In the genomic region with DNA sequence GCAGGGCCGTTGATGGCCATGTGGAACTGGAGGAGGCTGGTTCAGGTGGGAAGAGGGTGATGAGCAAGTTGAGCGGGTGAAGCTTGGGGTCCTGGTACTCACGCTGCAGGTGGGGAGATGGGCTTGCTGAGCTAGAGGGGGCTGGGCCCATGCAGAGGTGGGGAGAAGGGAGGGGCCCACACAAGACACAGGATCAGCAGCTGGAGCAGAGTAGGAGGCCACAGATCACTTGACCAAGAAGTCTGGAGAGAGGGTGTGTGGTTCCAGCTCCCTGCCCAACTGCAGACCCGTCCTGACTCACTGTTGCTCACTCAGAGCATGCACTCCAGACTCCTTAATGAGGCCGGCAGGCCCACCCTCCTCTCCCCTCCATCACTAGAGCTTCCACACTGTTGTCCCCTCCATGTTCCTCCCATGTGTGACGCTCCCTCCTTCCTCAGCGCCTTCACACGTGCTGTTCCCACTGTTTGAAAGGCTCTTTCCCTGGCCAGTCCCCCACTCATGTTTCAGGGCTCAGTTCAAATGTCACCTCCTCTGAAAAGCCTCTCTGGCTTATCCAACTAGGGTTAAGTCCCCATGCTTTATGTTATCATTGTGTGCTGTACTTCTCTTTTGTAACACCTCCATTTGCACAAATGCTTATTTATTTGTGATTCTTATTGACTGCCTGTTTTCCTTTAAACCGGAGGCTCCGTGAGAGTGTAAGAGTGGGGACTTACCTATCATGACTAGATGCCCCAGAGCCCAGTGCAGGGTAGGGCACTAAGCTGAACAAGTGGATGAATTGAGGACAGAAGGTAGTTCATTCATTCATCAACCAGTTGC, we compare ENCODE assay signal across 1 cellular context.
A peak's percentile ranks its signal among the peaks of the same experiment; 100 is the strongest.
TF ChIP-seq lines count a peak whose summit lies in the region.

No MANE protein-coding gene starts in this region.

TF ChIP-seq in HEK293, 187 proteins besides CTCF, POLR2A, EP300 and RAD21 (continued from another document and continues in another):
- TF ChIP-seq ZSCAN5A (tag by site-specific recombination; IDR thresholded peaks at IDR 0.05), result no peak
- TF ChIP-seq PRDM2 (tag by site-specific recombination; IDR thresholded peaks at IDR 0.05; ENCODE audit: borderline replicate concordance), result no peak
- peak; percentile 54; the same call in 1 of the 2 replicates for TF ChIP-seq EGR2 (tag by site-specific recombination; IDR thresholded peaks at IDR 0.05; ENCODE audit: low read depth)
- TF ChIP-seq ATF2 (tag by site-specific recombination; IDR thresholded peaks at IDR 0.05; ENCODE audit: low read depth), result no peak
- TF ChIP-seq KLF10 (tag by site-specific recombination; IDR thresholded peaks at IDR 0.05), result no peak
- TF ChIP-seq ZNF610 (tag by site-specific recombination; IDR thresholded peaks at IDR 0.05; ENCODE audit: borderline replicate concordance), result no peak
- no peak for TF ChIP-seq ZNF623 (tag by site-specific recombination; IDR thresholded peaks at IDR 0.05)
- TF ChIP-seq GLIS2 (tag by site-specific recombination; IDR thresholded peaks at IDR 0.05), result peak; percentile 45
- no peak for TF ChIP-seq ZNF776 (tag by site-specific recombination; IDR thresholded peaks at IDR 0.05; ENCODE audit: borderline replicate concordance)
- TF ChIP-seq, protein P1, sequence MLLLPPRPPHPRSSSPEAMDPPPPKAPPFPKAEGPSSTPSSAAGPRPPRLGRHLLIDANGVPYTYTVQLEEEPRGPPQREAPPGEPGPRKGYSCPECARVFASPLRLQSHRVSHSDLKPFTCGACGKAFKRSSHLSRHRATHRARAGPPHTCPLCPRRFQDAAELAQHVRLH (tag by site-specific recombination; IDR thresholded peaks at IDR 0.05), result no peak
- TF ChIP-seq, protein P2, sequence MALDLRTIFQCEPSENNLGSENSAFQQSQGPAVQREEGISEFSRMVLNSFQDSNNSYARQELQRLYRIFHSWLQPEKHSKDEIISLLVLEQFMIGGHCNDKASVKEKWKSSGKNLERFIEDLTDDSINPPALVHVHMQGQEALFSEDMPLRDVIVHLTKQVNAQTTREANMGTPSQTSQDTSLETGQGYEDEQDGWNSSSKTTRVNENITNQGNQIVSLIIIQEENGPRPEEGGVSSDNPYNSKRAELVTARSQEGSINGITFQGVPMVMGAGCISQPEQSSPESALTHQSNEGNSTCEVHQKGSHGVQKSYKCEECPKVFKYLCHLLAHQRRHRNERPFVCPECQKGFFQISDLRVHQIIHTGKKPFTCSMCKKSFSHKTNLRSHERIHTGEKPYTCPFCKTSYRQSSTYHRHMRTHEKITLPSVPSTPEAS (tag by site-specific recombination; IDR thresholded peaks at IDR 0.05), result no peak
- no peak for TF ChIP-seq KLF16 (tag by site-specific recombination; IDR thresholded peaks at IDR 0.05)
- no peak for TF ChIP-seq ZNF501 (tag by site-specific recombination; IDR thresholded peaks at IDR 0.05)
- TF ChIP-seq, protein P3, sequence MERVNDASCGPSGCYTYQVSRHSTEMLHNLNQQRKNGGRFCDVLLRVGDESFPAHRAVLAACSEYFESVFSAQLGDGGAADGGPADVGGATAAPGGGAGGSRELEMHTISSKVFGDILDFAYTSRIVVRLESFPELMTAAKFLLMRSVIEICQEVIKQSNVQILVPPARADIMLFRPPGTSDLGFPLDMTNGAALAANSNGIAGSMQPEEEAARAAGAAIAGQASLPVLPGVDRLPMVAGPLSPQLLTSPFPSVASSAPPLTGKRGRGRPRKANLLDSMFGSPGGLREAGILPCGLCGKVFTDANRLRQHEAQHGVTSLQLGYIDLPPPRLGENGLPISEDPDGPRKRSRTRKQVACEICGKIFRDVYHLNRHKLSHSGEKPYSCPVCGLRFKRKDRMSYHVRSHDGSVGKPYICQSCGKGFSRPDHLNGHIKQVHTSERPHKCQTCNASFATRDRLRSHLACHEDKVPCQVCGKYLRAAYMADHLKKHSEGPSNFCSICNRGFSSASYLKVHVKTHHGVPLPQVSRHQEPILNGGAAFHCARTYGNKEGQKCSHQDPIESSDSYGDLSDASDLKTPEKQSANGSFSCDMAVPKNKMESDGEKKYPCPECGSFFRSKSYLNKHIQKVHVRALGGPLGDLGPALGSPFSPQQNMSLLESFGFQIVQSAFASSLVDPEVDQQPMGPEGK (tag by site-specific recombination; IDR thresholded peaks at IDR 0.05), result 0 out of 2 replicates have a peak, but pooled peaks have one; percentile 20
- no peak for TF ChIP-seq YY1 (tag by site-specific recombination; IDR thresholded peaks at IDR 0.05)
- no peak for TF ChIP-seq ZNF10 (tag by site-specific recombination; IDR thresholded peaks at IDR 0.05)
- no peak for TF ChIP-seq MYNN (tag by site-specific recombination; IDR thresholded peaks at IDR 0.05; ENCODE audit: borderline replicate concordance)
- TF ChIP-seq ZNF391 (tag by site-specific recombination; IDR thresholded peaks at IDR 0.05; ENCODE audit: borderline replicate concordance, low read depth), result no peak
- no peak for TF ChIP-seq PRDM1 (tag by site-specific recombination; IDR thresholded peaks at IDR 0.05)
- TF ChIP-seq ZNF146 (tag by site-specific recombination; IDR thresholded peaks at IDR 0.05), result no peak
- TF ChIP-seq SCRT2 (tag by site-specific recombination; IDR thresholded peaks at IDR 0.05), result 0 out of 2 replicates have a peak, but pooled peaks have one; percentile 44
- no peak for TF ChIP-seq HOXA7 (CRISPR knock-in tag; IDR thresholded peaks at IDR 0.05; ENCODE audit: borderline replicate concordance)
- no peak for TF ChIP-seq INSM2 (tag by site-specific recombination; IDR thresholded peaks at IDR 0.05)
- TF ChIP-seq ZNF473 (tag by site-specific recombination; IDR thresholded peaks at IDR 0.05), result no peak
- no peak for TF ChIP-seq ZNF221 (tag by site-specific recombination; IDR thresholded peaks at IDR 0.05; ENCODE audit: borderline replicate concordance)
- TF ChIP-seq, protein P4, sequence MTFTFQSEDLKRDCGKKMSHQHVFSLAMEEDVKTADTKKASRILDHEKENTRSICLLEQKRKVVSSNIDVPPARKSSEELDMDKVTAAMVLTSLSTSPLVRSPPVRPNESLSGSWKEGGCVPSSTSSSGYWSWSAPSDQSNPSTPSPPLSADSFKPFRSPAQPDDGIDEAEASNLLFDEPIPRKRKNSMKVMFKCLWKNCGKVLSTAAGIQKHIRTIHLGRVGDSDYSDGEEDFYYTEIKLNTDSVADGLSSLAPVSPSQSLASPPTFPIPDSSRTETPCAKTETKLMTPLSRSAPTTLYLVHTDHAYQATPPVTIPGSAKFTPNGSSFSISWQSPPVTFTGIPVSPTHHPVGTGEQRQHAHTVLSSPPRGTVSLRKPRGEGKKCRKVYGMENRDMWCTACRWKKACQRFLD (tag by site-specific recombination; IDR thresholded peaks at IDR 0.05), result no peak
- no peak for TF ChIP-seq KLF8 (tag by site-specific recombination; IDR thresholded peaks at IDR 0.05)
- TF ChIP-seq ZNF555 (tag by site-specific recombination; conservative IDR thresholded peaks at IDR 0.05), result no peak
- TF ChIP-seq BCL6B (tag by site-specific recombination; IDR thresholded peaks at IDR 0.05), result no peak
- TF ChIP-seq, protein P5, sequence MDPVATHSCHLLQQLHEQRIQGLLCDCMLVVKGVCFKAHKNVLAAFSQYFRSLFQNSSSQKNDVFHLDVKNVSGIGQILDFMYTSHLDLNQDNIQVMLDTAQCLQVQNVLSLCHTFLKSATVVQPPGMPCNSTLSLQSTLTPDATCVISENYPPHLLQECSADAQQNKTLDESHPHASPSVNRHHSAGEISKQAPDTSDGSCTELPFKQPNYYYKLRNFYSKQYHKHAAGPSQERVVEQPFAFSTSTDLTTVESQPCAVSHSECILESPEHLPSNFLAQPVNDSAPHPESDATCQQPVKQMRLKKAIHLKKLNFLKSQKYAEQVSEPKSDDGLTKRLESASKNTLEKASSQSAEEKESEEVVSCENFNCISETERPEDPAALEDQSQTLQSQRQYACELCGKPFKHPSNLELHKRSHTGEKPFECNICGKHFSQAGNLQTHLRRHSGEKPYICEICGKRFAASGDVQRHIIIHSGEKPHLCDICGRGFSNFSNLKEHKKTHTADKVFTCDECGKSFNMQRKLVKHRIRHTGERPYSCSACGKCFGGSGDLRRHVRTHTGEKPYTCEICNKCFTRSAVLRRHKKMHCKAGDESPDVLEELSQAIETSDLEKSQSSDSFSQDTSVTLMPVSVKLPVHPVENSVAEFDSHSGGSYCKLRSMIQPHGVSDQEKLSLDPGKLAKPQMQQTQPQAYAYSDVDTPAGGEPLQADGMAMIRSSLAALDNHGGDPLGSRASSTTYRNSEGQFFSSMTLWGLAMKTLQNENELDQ (tag by site-specific recombination; IDR thresholded peaks at IDR 0.05; ENCODE audit: low read depth), result no peak
- TF ChIP-seq ZNF624 (tag by site-specific recombination; IDR thresholded peaks at IDR 0.05), result no peak
- no peak for TF ChIP-seq REPIN1 (tag by site-specific recombination; IDR thresholded peaks at IDR 0.05; ENCODE audit: low read depth)
- TF ChIP-seq ZNF560 (tag by site-specific recombination; IDR thresholded peaks at IDR 0.05; ENCODE audit: borderline replicate concordance), result no peak
